Comparison of ENCODE assay signal across 1 cellular context in the genomic region with DNA sequence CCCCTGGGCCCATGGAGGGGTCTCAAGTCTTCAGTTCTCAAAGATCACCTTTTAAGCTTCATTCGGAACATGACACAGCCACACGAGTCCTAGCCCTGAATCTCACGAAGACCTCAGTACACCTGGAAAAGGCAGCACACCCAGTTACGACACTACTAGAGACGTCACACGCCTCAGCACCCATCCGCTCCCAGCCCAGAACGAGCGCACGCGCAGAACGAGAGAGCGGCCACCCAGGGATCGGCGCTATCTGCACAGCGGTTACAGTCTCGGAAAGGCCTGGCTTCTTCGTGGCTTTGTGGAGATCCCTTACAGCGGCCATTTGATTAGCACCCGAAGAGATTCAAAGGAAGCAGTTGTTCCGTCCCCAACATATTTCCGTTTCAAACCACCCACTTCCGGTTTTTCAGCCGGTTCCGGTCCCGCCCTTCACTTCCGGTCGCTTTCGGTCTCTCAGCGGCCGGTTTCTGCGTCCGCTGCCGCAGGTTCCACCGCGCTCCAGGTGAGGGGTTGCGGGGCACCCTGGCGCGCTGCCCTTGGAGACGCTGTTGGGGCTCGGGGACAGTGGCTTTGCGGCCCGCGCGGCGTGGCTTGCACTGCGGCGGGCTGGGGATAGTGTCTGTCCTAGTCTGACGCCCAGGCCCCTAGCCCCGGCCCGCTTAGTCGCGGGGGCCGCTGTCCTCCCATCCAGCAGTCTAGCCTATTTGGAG.
TF ChIP-seq lines count a peak whose summit lies in the region.

A gene with protein sequence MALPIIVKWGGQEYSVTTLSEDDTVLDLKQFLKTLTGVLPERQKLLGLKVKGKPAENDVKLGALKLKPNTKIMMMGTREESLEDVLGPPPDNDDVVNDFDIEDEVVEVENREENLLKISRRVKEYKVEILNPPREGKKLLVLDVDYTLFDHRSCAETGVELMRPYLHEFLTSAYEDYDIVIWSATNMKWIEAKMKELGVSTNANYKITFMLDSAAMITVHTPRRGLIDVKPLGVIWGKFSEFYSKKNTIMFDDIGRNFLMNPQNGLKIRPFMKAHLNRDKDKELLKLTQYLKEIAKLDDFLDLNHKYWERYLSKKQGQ (plus strand): TSS at position 432 of the 710 bp plus-strand sequence. CDS start 5,626 bp downstream, outside the sequence.

TF ChIP-seq in HepG2, 621 proteins besides CTCF, POLR2A, EP300 and RAD21 (continued from another document and continues in another):
- TF ChIP-seq, protein P1, sequence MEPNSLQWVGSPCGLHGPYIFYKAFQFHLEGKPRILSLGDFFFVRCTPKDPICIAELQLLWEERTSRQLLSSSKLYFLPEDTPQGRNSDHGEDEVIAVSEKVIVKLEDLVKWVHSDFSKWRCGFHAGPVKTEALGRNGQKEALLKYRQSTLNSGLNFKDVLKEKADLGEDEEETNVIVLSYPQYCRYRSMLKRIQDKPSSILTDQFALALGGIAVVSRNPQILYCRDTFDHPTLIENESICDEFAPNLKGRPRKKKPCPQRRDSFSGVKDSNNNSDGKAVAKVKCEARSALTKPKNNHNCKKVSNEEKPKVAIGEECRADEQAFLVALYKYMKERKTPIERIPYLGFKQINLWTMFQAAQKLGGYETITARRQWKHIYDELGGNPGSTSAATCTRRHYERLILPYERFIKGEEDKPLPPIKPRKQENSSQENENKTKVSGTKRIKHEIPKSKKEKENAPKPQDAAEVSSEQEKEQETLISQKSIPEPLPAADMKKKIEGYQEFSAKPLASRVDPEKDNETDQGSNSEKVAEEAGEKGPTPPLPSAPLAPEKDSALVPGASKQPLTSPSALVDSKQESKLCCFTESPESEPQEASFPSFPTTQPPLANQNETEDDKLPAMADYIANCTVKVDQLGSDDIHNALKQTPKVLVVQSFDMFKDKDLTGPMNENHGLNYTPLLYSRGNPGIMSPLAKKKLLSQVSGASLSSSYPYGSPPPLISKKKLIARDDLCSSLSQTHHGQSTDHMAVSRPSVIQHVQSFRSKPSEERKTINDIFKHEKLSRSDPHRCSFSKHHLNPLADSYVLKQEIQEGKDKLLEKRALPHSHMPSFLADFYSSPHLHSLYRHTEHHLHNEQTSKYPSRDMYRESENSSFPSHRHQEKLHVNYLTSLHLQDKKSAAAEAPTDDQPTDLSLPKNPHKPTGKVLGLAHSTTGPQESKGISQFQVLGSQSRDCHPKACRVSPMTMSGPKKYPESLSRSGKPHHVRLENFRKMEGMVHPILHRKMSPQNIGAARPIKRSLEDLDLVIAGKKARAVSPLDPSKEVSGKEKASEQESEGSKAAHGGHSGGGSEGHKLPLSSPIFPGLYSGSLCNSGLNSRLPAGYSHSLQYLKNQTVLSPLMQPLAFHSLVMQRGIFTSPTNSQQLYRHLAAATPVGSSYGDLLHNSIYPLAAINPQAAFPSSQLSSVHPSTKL (CRISPR knock-in tag; IDR thresholded peaks at IDR 0.05): peak; percentile 22
- TF ChIP-seq JARID2 (CRISPR knock-in tag; IDR thresholded peaks at IDR 0.05; ENCODE audit: insufficient replicate concordance): no peak
- no peak for TF ChIP-seq RNF2 (conservative IDR thresholded peaks at IDR 0.05; ENCODE audit: low read depth)
- no peak for TF ChIP-seq KDM3A (CRISPR knock-in tag; IDR thresholded peaks at IDR 0.05; ENCODE audit: low read depth)
- peak; percentile 88 for TF ChIP-seq POLR2AphosphoS5 (IDR thresholded peaks at IDR 0.05; ENCODE audit: low read depth, low read length)
- TF ChIP-seq, protein P2, sequence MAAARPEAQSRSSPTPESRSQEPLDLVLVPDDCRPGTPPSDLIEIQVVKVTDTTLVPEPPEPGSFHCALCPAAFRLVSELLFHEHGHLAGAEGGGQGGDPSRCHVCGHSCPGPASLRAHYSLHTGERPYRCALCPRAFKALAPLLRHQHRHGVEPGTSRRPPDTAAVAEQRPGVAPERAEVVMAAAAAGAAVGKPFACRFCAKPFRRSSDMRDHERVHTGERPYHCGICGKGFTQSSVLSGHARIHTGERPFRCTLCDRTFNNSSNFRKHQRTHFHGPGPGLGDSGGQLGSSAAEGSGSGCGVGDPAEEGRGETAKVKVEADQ (CRISPR knock-in tag; IDR thresholded peaks at IDR 0.05; ENCODE audit: borderline replicate concordance): peak; percentile 68; the same call in 1 of the 2 replicates
- no peak for TF ChIP-seq KDM6A (CRISPR knock-in tag; IDR thresholded peaks at IDR 0.05; ENCODE audit: low read depth)
- no peak for TF ChIP-seq ZNF496 (CRISPR knock-in tag; IDR thresholded peaks at IDR 0.05; ENCODE audit: insufficient replicate concordance)
- peak; percentile 54; the same call in 1 of the 2 replicates for TF ChIP-seq ZNF337 (CRISPR knock-in tag; IDR thresholded peaks at IDR 0.05; ENCODE audit: borderline replicate concordance, low read depth)
- TF ChIP-seq ZNF235 (CRISPR knock-in tag; IDR thresholded peaks at IDR 0.05; ENCODE audit: borderline replicate concordance): peak; percentile 43; the same call in 1 of the 2 replicates
- TF ChIP-seq MAFF (IDR thresholded peaks at IDR 0.05; ENCODE audit: low read depth, low read length): no peak
- TF ChIP-seq ZNF180 (CRISPR knock-in tag; IDR thresholded peaks at IDR 0.05; ENCODE audit: borderline replicate concordance, low read depth): no peak
- TF ChIP-seq ZNF205 (CRISPR knock-in tag; IDR thresholded peaks at IDR 0.05): no peak
- TF ChIP-seq ONECUT2 (CRISPR knock-in tag; IDR thresholded peaks at IDR 0.05): no peak
- TF ChIP-seq, protein P3, sequence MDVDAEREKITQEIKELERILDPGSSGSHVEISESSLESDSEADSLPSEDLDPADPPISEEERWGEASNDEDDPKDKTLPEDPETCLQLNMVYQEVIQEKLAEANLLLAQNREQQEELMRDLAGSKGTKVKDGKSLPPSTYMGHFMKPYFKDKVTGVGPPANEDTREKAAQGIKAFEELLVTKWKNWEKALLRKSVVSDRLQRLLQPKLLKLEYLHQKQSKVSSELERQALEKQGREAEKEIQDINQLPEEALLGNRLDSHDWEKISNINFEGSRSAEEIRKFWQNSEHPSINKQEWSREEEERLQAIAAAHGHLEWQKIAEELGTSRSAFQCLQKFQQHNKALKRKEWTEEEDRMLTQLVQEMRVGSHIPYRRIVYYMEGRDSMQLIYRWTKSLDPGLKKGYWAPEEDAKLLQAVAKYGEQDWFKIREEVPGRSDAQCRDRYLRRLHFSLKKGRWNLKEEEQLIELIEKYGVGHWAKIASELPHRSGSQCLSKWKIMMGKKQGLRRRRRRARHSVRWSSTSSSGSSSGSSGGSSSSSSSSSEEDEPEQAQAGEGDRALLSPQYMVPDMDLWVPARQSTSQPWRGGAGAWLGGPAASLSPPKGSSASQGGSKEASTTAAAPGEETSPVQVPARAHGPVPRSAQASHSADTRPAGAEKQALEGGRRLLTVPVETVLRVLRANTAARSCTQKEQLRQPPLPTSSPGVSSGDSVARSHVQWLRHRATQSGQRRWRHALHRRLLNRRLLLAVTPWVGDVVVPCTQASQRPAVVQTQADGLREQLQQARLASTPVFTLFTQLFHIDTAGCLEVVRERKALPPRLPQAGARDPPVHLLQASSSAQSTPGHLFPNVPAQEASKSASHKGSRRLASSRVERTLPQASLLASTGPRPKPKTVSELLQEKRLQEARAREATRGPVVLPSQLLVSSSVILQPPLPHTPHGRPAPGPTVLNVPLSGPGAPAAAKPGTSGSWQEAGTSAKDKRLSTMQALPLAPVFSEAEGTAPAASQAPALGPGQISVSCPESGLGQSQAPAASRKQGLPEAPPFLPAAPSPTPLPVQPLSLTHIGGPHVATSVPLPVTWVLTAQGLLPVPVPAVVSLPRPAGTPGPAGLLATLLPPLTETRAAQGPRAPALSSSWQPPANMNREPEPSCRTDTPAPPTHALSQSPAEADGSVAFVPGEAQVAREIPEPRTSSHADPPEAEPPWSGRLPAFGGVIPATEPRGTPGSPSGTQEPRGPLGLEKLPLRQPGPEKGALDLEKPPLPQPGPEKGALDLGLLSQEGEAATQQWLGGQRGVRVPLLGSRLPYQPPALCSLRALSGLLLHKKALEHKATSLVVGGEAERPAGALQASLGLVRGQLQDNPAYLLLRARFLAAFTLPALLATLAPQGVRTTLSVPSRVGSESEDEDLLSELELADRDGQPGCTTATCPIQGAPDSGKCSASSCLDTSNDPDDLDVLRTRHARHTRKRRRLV (CRISPR knock-in tag; IDR thresholded peaks at IDR 0.05): no peak
- TF ChIP-seq STAT5B (CRISPR knock-in tag; IDR thresholded peaks at IDR 0.05): no peak
- no peak for TF ChIP-seq MED8 (CRISPR knock-in tag; IDR thresholded peaks at IDR 0.05; ENCODE audit: insufficient replicate concordance)
- TF ChIP-seq ZNF615 (CRISPR knock-in tag; IDR thresholded peaks at IDR 0.05; ENCODE audit: borderline replicate concordance): peak; percentile 38; the same call in 1 of the 2 replicates
- TF ChIP-seq, protein P4, sequence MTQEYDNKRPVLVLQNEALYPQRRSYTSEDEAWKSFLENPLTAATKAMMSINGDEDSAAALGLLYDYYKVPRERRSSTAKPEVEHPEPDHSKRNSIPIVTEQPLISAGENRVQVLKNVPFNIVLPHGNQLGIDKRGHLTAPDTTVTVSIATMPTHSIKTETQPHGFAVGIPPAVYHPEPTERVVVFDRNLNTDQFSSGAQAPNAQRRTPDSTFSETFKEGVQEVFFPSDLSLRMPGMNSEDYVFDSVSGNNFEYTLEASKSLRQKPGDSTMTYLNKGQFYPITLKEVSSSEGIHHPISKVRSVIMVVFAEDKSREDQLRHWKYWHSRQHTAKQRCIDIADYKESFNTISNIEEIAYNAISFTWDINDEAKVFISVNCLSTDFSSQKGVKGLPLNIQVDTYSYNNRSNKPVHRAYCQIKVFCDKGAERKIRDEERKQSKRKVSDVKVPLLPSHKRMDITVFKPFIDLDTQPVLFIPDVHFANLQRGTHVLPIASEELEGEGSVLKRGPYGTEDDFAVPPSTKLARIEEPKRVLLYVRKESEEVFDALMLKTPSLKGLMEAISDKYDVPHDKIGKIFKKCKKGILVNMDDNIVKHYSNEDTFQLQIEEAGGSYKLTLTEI (CRISPR knock-in tag; conservative IDR thresholded peaks at IDR 0.05): no peak
- TF ChIP-seq, protein P5, sequence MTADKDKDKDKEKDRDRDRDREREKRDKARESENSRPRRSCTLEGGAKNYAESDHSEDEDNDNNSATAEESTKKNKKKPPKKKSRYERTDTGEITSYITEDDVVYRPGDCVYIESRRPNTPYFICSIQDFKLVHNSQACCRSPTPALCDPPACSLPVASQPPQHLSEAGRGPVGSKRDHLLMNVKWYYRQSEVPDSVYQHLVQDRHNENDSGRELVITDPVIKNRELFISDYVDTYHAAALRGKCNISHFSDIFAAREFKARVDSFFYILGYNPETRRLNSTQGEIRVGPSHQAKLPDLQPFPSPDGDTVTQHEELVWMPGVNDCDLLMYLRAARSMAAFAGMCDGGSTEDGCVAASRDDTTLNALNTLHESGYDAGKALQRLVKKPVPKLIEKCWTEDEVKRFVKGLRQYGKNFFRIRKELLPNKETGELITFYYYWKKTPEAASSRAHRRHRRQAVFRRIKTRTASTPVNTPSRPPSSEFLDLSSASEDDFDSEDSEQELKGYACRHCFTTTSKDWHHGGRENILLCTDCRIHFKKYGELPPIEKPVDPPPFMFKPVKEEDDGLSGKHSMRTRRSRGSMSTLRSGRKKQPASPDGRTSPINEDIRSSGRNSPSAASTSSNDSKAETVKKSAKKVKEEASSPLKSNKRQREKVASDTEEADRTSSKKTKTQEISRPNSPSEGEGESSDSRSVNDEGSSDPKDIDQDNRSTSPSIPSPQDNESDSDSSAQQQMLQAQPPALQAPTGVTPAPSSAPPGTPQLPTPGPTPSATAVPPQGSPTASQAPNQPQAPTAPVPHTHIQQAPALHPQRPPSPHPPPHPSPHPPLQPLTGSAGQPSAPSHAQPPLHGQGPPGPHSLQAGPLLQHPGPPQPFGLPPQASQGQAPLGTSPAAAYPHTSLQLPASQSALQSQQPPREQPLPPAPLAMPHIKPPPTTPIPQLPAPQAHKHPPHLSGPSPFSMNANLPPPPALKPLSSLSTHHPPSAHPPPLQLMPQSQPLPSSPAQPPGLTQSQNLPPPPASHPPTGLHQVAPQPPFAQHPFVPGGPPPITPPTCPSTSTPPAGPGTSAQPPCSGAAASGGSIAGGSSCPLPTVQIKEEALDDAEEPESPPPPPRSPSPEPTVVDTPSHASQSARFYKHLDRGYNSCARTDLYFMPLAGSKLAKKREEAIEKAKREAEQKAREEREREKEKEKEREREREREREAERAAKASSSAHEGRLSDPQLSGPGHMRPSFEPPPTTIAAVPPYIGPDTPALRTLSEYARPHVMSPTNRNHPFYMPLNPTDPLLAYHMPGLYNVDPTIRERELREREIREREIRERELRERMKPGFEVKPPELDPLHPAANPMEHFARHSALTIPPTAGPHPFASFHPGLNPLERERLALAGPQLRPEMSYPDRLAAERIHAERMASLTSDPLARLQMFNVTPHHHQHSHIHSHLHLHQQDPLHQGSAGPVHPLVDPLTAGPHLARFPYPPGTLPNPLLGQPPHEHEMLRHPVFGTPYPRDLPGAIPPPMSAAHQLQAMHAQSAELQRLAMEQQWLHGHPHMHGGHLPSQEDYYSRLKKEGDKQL (CRISPR knock-in tag; IDR thresholded peaks at IDR 0.05; ENCODE audit: low read depth): no peak
- peak; percentile 56; the same call in 1 of the 2 replicates for TF ChIP-seq ZNF558 (CRISPR knock-in tag; IDR thresholded peaks at IDR 0.05; ENCODE audit: borderline replicate concordance)
- TF ChIP-seq ZNF75D (CRISPR knock-in tag; IDR thresholded peaks at IDR 0.05; ENCODE audit: borderline replicate concordance): peak; percentile 62; the same call in 1 of the 2 replicates
- TF ChIP-seq, protein P6, sequence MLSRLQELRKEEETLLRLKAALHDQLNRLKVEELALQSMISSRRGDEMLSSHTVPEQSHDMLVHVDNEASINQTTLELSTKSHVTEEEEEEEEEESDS (CRISPR knock-in tag; IDR thresholded peaks at IDR 0.05; ENCODE audit: borderline replicate concordance): 0 out of 2 replicates have a peak, but pooled peaks have one; percentile 18
- TF ChIP-seq GABPB1 (CRISPR knock-in tag; IDR thresholded peaks at IDR 0.05): peak; percentile 99
- peak; percentile 75; the same call in 1 of the 2 replicates for TF ChIP-seq ZNF225 (CRISPR knock-in tag; IDR thresholded peaks at IDR 0.05)
- TF ChIP-seq KDM4B (CRISPR knock-in tag; IDR thresholded peaks at IDR 0.05): no peak
